ENCODE assay signal across 1 cellular context in genomic region chr3:12178091-12178820, GRCh38.
TF ChIP-seq lines count a peak whose summit lies in the region.

No MANE protein-coding gene starts in this region.

TF ChIP-seq in HepG2, 621 proteins besides CTCF, POLR2A, EP300 and RAD21:
- TF ChIP-seq ZNF788 (CRISPR knock-in tag; IDR thresholded peaks at IDR 0.05; ENCODE audit: borderline replicate concordance) (no peak), ISX (CRISPR knock-in tag; conservative IDR thresholded peaks at IDR 0.05) (no peak)
TF ChIP-seq in HepG2: peak in this region for 0.
